12 cellular contexts compared by ENCODE assay signal in the genomic region with DNA sequence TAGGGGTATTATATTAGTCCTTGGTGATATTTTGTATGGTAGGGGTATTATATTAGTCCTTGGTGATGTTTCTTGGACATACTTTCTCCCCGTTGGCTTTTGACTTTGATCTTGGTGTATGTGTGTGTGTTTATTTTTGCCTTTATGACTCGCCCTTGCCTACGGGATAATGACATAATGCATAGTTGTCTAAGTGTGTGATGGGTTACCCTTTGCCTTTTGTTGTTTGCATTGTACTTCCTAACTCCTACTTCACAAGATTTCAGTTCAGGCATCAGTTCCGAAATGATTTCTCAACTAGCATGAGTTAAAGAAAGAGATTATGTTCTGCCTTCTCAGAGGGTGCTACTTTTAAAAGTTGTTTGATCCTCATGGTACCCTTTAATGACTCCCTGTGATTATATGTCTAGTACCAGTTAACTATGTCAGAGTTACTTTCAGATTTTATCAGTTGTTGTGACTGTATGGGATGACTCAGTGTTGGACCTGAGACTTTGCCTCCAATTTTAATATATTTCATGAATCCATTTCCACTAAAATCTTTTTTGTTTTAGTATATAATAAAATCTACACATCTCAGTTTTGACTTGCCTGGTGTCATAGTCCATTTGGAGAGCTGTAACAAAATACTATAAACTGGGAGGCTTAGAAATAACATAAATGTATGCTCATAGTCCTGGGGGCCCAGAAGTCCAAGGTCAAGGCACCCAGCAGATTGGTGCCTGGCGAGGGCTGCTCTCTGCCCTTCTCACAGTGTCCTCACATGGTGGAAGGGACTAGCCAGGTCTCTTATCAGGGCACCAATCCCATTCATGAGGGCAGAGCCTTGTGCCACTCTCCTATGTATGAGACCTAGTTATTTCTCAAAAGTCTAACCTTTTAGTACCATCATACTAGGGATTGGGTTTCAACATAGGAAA. TPM values are rescaled to one million over a fixed set of nuclear protein-coding genes. Genes with fewer than 3 reads are reported as not detected.
DNase-seq lines count a peak whose midpoint lies in the region; ATAC-seq and TF ChIP-seq lines count a peak whose summit lies in the region.
"Had no signal": no experiment of that assay in that cellular context is flagged by ENCODE, and none has a peak within 500 bp of the region (broad histone marks: within the 10 kb centered on the region; RNA-seq: fewer than 3 reads in every experiment).

No MANE protein-coding gene starts in this region.

- dilution Hi-C loops in IMR-90 (cut with HindIII; ENCODE audit: low sequenced_read_pairs, unreplicated experiment), result no loop called here
- dilution Hi-C loops in mammary epithelial cell (cut with HindIII; ENCODE audit: low sequenced_read_pairs), result no loop called here

- peaks cover 98% of the 10 kb centered on the region for H3K79me2 ChIP-seq in mammary epithelial cell (ENCODE audit: insufficient read depth, low read length)

- no peak overlapping the region for H2AK5ac ChIP-seq in IMR-90 (ENCODE audit: low read depth, low read length)

- POLR2A ChIA-PET in IMR-90 (lab: Charles Lee; ENCODE audit: unreplicated experiment), result interaction anchor here (0.5 kb wide), 1 partner anchor 28 kb away, joined by 3 read pairs; no protein-coding TSS in a partner anchor

- H3K23ac ChIP-seq in IMR-90 (ENCODE audit: low read depth, low read length), result no peak overlapping the region

- H3K27me3 ChIP-seq in IMR-90 (ENCODE audit: control insufficient read depth, insufficient read depth, low read length) (no peaks in the 10 kb centered on the region), mammary epithelial cell (ENCODE audit: insufficient read depth, low read length) (no peaks in the 10 kb centered on the region)

- no peak overlapping the region for H4K5ac ChIP-seq in IMR-90 (ENCODE audit: low read depth, low read length)

- WGBS in IMR-90 (ENCODE audit: extremely low coverage in 2 of 2, insufficient read length in 1 of 2), 2 experiments, result no CpG with 5 or more reads among the region's 5 CpGs
- WGBS in mammary epithelial cell (ENCODE audit: low coverage, missing lambda C conversion rate), result 62% methylated on average over 4 of the region's 5 CpGs

- intact Hi-C loops in IMR-90 (cut with micrococcal nuclease), result loop anchor here (10.0 kb wide), 1 partner anchor 495 kb away; no protein-coding TSS in a partner anchor
- intact Hi-C loops in mammary epithelial cell (cut with micrococcal nuclease), result loop anchor here (5.0 to 10.0 kb wide), 2 partner anchors 127 to 165 kb away; no protein-coding TSS in a partner anchor

- peaks cover 24 to 68% of the 10 kb centered on the region in 2 experiments for H3K79me1 ChIP-seq in IMR-90 (ENCODE audit: low read depth in 1 of 2, low read length in 2 of 2)

- H3K56ac ChIP-seq in IMR-90 (ENCODE audit: extremely low read depth, insufficient read depth, low read length), result no peak overlapping the region

- no peak overlapping the region for H4K91ac ChIP-seq in IMR-90 (ENCODE audit: insufficient read depth, low read depth, low read length)

- H3K36me3 ChIP-seq in IMR-90 (ENCODE audit: control insufficient read depth, insufficient read depth, low read length) (no peaks in the 10 kb centered on the region), mammary epithelial cell (ENCODE audit: insufficient read depth, low read length) (no peaks in the 10 kb centered on the region)

- H2BK20ac ChIP-seq in IMR-90 (ENCODE audit: low read depth, low read length), result no peak overlapping the region

- H3K9ac ChIP-seq in IMR-90 (ENCODE audit: low read depth, low read length) (no peak overlapping the region), mammary epithelial cell (ENCODE audit: insufficient read depth, low read length) (no peak overlapping the region)

- ATAC-seq in IMR-90 (ENCODE audit: low read depth), result peak; percentile 40; the same call in 1 of the 2 replicates

- no peak overlapping the region for H3K27ac ChIP-seq in IMR-90 (ENCODE audit: insufficient read depth, low read length)
- peak overlapping the region; percentile 66 for H3K27ac ChIP-seq in mammary epithelial cell (ENCODE audit: insufficient read depth, low read depth, low read length)

- H2AFZ ChIP-seq in IMR-90 (replicated peaks; ENCODE audit: low read length, poor library complexity), result no peak overlapping the region
- H2AFZ ChIP-seq in mammary epithelial cell (ENCODE audit: low read depth, low read length), result no peak overlapping the region

- TF ChIP-seq POLR2A in IMR-90 (IDR thresholded peaks at IDR 0.05; ENCODE audit: low read depth, low read length), result no peak

- no peak overlapping the region for H2BK120ac ChIP-seq in IMR-90 (ENCODE audit: low read depth, low read length)

- CTCF ChIA-PET in IMR-90 (lab: Yijun Ruan, JAX) (interaction anchor here (1.2 to 1.3 kb wide), 2 partner anchors 9 to 187 kb away, joined by 3 read pairs; no protein-coding TSS in a partner anchor), mammary epithelial cell (lab: Charles Lee; ENCODE audit: low non-redundant PET) (no interaction called here)

- H3K4me1 ChIP-seq in IMR-90 (ENCODE audit: control insufficient read depth, insufficient read depth, low read length), result peaks cover 6% of the 10 kb centered on the region
- peaks cover 39% of the 10 kb centered on the region for H3K4me1 ChIP-seq in mammary epithelial cell (ENCODE audit: insufficient read depth, low read length)

- BruUV-seq in IMR-90 (replicated peaks; lab: Mats Ljungman, UMichigan), result no TSS peak
- no TSS peak for BruUV-seq in mammary epithelial cell (replicated peaks; lab: Mats Ljungman, UMichigan)

- H3K4ac ChIP-seq in IMR-90 (ENCODE audit: low read depth, low read length), result no peak overlapping the region

- DNase-seq in CD1c-positive myeloid dendritic cell (ENCODE audit: extremely low spot score) (peak; percentile 59), IMR-90 (peak; percentile 79), mammary epithelial cell (peak; percentile 73), lung microvascular endothelial cell (ENCODE audit: low read depth in 2 of 2) (peak; percentile 17 to 88), Ammon's horn (ENCODE audit: low spot score) (no peak), NCI-H526 treated with DMSO at 0.1 percent for 48 hours (lab: John Stamatoyannopoulos, UW) (no peak), globus pallidus (ENCODE audit: low spot score) (no peak), SHP77 treated with DMSO at 0.1 percent for 48 hours (lab: John Stamatoyannopoulos, UW) (no peak)
- DNase-seq: activated T-cell treated with anti-CD3 and anti-CD28 coated beads for 4 hours; NCI-H748 treated with DMSO at 0.1 percent for 48 hours; stimulated activated CD4-positive, alpha-beta T cell treated with anti-CD3 and anti-CD28 coated beads, Interleukin-4, amount 100 ng/mL, for 4 hours; T-helper 1 cell had no signal

- H3K4me3 ChIP-seq in IMR-90 (ENCODE audit: insufficient read depth, low read depth, low read length), result no peak overlapping the region
- no peak overlapping the region for H3K4me3 ChIP-seq in mammary epithelial cell (replicated peaks in 1 of 3; ENCODE audit: insufficient read depth in 1 of 3, low read depth in 2 of 3, low read length in 3 of 3)

- H3K9me3 ChIP-seq in IMR-90 (ENCODE audit: control insufficient read depth, insufficient read depth, low read length) (no peaks in the 10 kb centered on the region), mammary epithelial cell (replicated peaks; ENCODE audit: insufficient read depth, low read length) (no peaks in the 10 kb centered on the region)

- TF ChIP-seq CTCF in IMR-90 (conservative IDR thresholded peaks at IDR 0.05; ENCODE audit: low read depth, low read length) (no peak), mammary epithelial cell (conservative IDR thresholded peaks at IDR 0.05 in 1 of 2, IDR thresholded peaks at IDR 0.05 in 1 of 2; ENCODE audit: extremely low read depth in 1 of 2, insufficient read depth in 1 of 2, low read depth in 1 of 2, low read length in 2 of 2) (no peak)

- no peak overlapping the region for H4K8ac ChIP-seq in IMR-90 (ENCODE audit: low read depth in 2 of 2, low read length in 2 of 2)

- peaks cover 4% of the 10 kb centered on the region for H3K9me1 ChIP-seq in IMR-90 (ENCODE audit: insufficient read depth, low read length)

- peaks cover 68% of the 10 kb centered on the region for H4K20me1 ChIP-seq in IMR-90 (ENCODE audit: insufficient read depth, low read length)
- H4K20me1 ChIP-seq in mammary epithelial cell (ENCODE audit: insufficient read depth, low read length), result no peaks in the 10 kb centered on the region

- H2BK15ac ChIP-seq in IMR-90 (ENCODE audit: low read depth, low read length), result no peak overlapping the region

- H2AK9ac ChIP-seq in IMR-90 (replicated peaks; ENCODE audit: low read depth, low read length, poor library complexity), result no peak overlapping the region

- H2BK5ac ChIP-seq in IMR-90 (ENCODE audit: low read depth, low read length, poor library complexity, severe bottlenecking), result no peak overlapping the region

- no peak overlapping the region; the same call in 1 of the 2 replicates for H3K18ac ChIP-seq in IMR-90 (ENCODE audit: low read depth, low read length)

- H3K14ac ChIP-seq in IMR-90 (replicated peaks; ENCODE audit: low read depth, low read length), result no peak overlapping the region

- H3K4me2 ChIP-seq in IMR-90 (ENCODE audit: low read depth, low read length), result peak overlapping the region; percentile 19; the same call in 1 of the 2 replicates
- peak overlapping the region; percentile 40 for H3K4me2 ChIP-seq in mammary epithelial cell (ENCODE audit: insufficient read depth, low read depth, low read length)

- in situ Hi-C loops in IMR-90 (cut with MboI; ENCODE audit: low sequenced_read_pairs), result no loop called here
- in situ Hi-C loops in mammary epithelial cell (cut with MboI; ENCODE audit: low sequenced_read_pairs in 2 of 2), result no loop called here

- no peak for TF ChIP-seq RAD21 in IMR-90 (IDR thresholded peaks at IDR 0.05; ENCODE audit: low read length)

TF ChIP-seq in IMR-90, 13 proteins besides CTCF, POLR2A, EP300 and RAD21 (continues in another document):
- TF ChIP-seq BHLHE40 (IDR thresholded peaks at IDR 0.05; ENCODE audit: low read depth, low read length) (no peak), FOS (IDR thresholded peaks at IDR 0.05; ENCODE audit: low read depth, low read length) (peak; percentile 36; the same call in 1 of the 2 replicates)
- TF ChIP-seq, protein P1, sequence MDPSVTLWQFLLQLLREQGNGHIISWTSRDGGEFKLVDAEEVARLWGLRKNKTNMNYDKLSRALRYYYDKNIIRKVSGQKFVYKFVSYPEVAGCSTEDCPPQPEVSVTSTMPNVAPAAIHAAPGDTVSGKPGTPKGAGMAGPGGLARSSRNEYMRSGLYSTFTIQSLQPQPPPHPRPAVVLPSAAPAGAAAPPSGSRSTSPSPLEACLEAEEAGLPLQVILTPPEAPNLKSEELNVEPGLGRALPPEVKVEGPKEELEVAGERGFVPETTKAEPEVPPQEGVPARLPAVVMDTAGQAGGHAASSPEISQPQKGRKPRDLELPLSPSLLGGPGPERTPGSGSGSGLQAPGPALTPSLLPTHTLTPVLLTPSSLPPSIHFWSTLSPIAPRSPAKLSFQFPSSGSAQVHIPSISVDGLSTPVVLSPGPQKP (IDR thresholded peaks at IDR 0.05; ENCODE audit: borderline replicate concordance, low read depth, low read length), result no peak

RNA-seq across cellular contexts. Expression of gene CDYL, which starts 34.1 kb away (rescaled TPM):
- 72.2 and 92.1 TPM in 2 replicates for total RNA-seq in IMR-90 (2012; rRNA removed)
- 14.2 and 15.3 TPM in 2 replicates for polyA plus RNA-seq in IMR-90 (2012; rRNA removed)
- 8.3 and 11.6 TPM in 2 replicates for polyA plus RNA-seq in IMR-90 (2012; cell fraction: cytosol; rRNA removed)
- polyA plus RNA-seq in IMR-90 (2012; cell fraction: nucleus; rRNA removed; ENCODE audit: low replicate concordance), result 6.4 and 14.9 TPM in 2 replicates
- 10 to 100 TPM; 47.7 to 49.7 TPM for total RNA-seq in mammary epithelial cell
- polyA plus RNA-seq in mammary epithelial cell, result 19.6 TPM
- polyA minus RNA-seq in mammary epithelial cell, result 64.8 TPM
- total RNA-seq in lung microvascular endothelial cell, result 18.1 and 27.8 TPM in 2 replicates

Comparison
In these comparisons a context has a peak if more than half of its experiments do, and no peak if none do; other contexts are left out.
1. DNase-seq: peak in CD1c-positive myeloid dendritic cell (single experiment), IMR-90 (single experiment), mammary epithelial cell (single experiment) and lung microvascular endothelial cell (2 of 2); none in Ammon's horn (single experiment), NCI-H526 treated with DMSO at 0.1 percent for 48 hours (single experiment), globus pallidus (single experiment) and SHP77 treated with DMSO at 0.1 percent for 48 hours (single experiment).